Comparison of ENCODE assay signal across 21 cellular contexts in genomic region chr3:130935761-130936160, GRCh38. TPM values are rescaled to one million over a fixed set of nuclear protein-coding genes. Genes with fewer than 3 reads are reported as not detected.
DNase-seq lines count a peak whose midpoint lies in the region; ATAC-seq, FAIRE-seq and TF ChIP-seq lines count a peak whose summit lies in the region.
"Had no signal": no experiment of that assay in that cellular context is flagged by ENCODE, and none has a peak within 500 bp of the region (broad histone marks: within the 10 kb centered on the region; RNA-seq: fewer than 3 reads in every experiment).

No MANE protein-coding gene starts in this region.

- peak; percentile 66 for FAIRE-seq in keratinocyte (lab: Jason Lieb, UNC)
- FAIRE-seq: HepG2 had no signal

- in situ Hi-C loops in mammary epithelial cell (cut with MboI; ENCODE audit: low sequenced_read_pairs in 2 of 2) = no loop called here

- CTCF ChIA-PET in mammary epithelial cell (lab: Charles Lee; ENCODE audit: low non-redundant PET) = no interaction called here

- H3K4me2 ChIP-seq in mammary epithelial cell (ENCODE audit: insufficient read depth, low read depth, low read length) = peak overlapping the region; percentile 20
- H3K4me2 ChIP-seq in keratinocyte (ENCODE audit: control insufficient read depth, extremely low read depth, insufficient read depth, low read depth, low read length) = no peak overlapping the region

- H3K4me3 ChIP-seq in mammary epithelial cell (replicated peaks in 1 of 3; ENCODE audit: insufficient read depth in 1 of 3, low read depth in 2 of 3, low read length in 3 of 3) = no peak overlapping the region
- H3K4me3 ChIP-seq in keratinocyte (ENCODE audit: control insufficient read depth in 2 of 3, extremely low read depth in 1 of 3, insufficient read depth in 2 of 3, low read depth in 1 of 3, low read length in 3 of 3) = no peak overlapping the region
- H3K4me3 ChIP-seq in MG63 = no peak overlapping the region
- H3K4me3 ChIP-seq: coronary artery, HAP-1, left ventricle myocardium inferior, ovary, thoracic aorta had no signal

- no peak overlapping the region for H3K9ac ChIP-seq in mammary epithelial cell (ENCODE audit: insufficient read depth, low read length)
- no peak overlapping the region for H3K9ac ChIP-seq in keratinocyte (ENCODE audit: control insufficient read depth, extremely low read depth, insufficient read depth, low read length)

- H4K20me1 ChIP-seq in mammary epithelial cell (ENCODE audit: insufficient read depth, low read length) (no peaks in the 10 kb centered on the region), keratinocyte (ENCODE audit: control insufficient read depth, extremely low read depth, insufficient read depth, low read length) (no peaks in the 10 kb centered on the region)

- 76% methylated on average over 1 of the region's 1 CpG for WGBS in mammary epithelial cell (ENCODE audit: low coverage, missing lambda C conversion rate)

- no peak for ATAC-seq in HG03159 (IDR thresholded peaks at IDR 0.05; ENCODE audit: unreplicated experiment)
- ATAC-seq: activated CD4-positive, CD25-positive, alpha-beta regulatory T cell treated with anti-CD3 and anti-CD28 coated beads, Interleukin-2, amount 50 U/mL, for 24 hours; activated CD8-positive, alpha-beta memory T cell treated with anti-CD3 and anti-CD28 coated beads, Interleukin-2, amount 10 ng/mL, durations not matched to agents 7 days and 5 days; HepG2 had no signal

- DNase-seq in AG20443 (ENCODE audit: low spot score) (peak; percentile 50), LHCN-M2 (ENCODE audit: low read depth) (peak; percentile 68), mammary epithelial cell (peak; percentile 65), keratinocyte (ENCODE audit: low read depth, low spot score) (no peak), activated gamma-delta T cell (lab: John Stamatoyannopoulos, UW) (no peak), mucosa of gallbladder (ENCODE audit: low spot score) (no peak), MG63 (no peak)
- DNase-seq: activated CD8-positive, alpha-beta memory T cell treated with anti-CD3 and anti-CD28 coated beads, Interleukin-2, amount 10 ng/mL, durations not matched to agents 7 days and 5 days; activated effector memory CD4-positive, alpha-beta T cell treated with Interleukin-2 at 50 U/mL for 16 hours; BE2C; left ventricle myocardium inferior; NCI-H1092 treated with DMSO at 0.1 percent for 48 hours; NCI-H82; ovary; SHP77 treated with DMSO at 0.1 percent for 48 hours had no signal

- H3K36me3 ChIP-seq in mammary epithelial cell (ENCODE audit: insufficient read depth, low read length) (peaks cover 3% of the 10 kb centered on the region), keratinocyte (ENCODE audit: control insufficient read depth in 2 of 2, extremely low read depth in 1 of 2, insufficient read depth in 2 of 2, low read length in 2 of 2) (peaks cover 0 to 3% of the 10 kb centered on the region in 2 experiments), MG63 (peaks cover 17% of the 10 kb centered on the region)
- H3K36me3 ChIP-seq: ovary, thoracic aorta had no signal

- H2AFZ ChIP-seq in mammary epithelial cell (ENCODE audit: low read depth, low read length) (no peak overlapping the region), keratinocyte (ENCODE audit: control insufficient read depth, low read length) (no peak overlapping the region)

- no peaks in the 10 kb centered on the region for H3K9me1 ChIP-seq in keratinocyte (ENCODE audit: control insufficient read depth, extremely low read depth, insufficient read depth, low read length)

- no peak for TF ChIP-seq CTCF in mammary epithelial cell (conservative IDR thresholded peaks at IDR 0.05 in 1 of 2, IDR thresholded peaks at IDR 0.05 in 1 of 2; ENCODE audit: extremely low read depth in 1 of 2, insufficient read depth in 1 of 2, low read depth in 1 of 2, low read length in 2 of 2)
- no peak for TF ChIP-seq CTCF in keratinocyte (optimal IDR thresholded peaks at IDR 0.05 in 1 of 3, IDR thresholded peaks at IDR 0.05 in 1 of 3, conservative IDR thresholded peaks at IDR 0.05 in 1 of 3; ENCODE audit: extremely low read depth in 1 of 3, insufficient read depth in 2 of 3, low read length in 3 of 3)

- no TSS peak for BruUV-seq in mammary epithelial cell (replicated peaks; lab: Mats Ljungman, UMichigan)

- H3K9me3 ChIP-seq in mammary epithelial cell (replicated peaks; ENCODE audit: insufficient read depth, low read length) = no peaks in the 10 kb centered on the region
- H3K9me3 ChIP-seq in keratinocyte (ENCODE audit: control insufficient read depth, low read depth, low read length) = no peaks in the 10 kb centered on the region
- no peaks in the 10 kb centered on the region for H3K9me3 ChIP-seq in MG63
- H3K9me3 ChIP-seq: BE2C, HAP-1, left ventricle myocardium inferior, ovary, thoracic aorta had no signal

- dilution Hi-C loops in mammary epithelial cell (cut with HindIII; ENCODE audit: low sequenced_read_pairs) (no loop called here), keratinocyte (cut with MboI; ENCODE audit: extremely low pct_ligation_motif_present, low sequenced_read_pairs) (no loop called here)

- H3K27ac ChIP-seq in mammary epithelial cell (ENCODE audit: insufficient read depth, low read depth, low read length) (no peak overlapping the region), keratinocyte (ENCODE audit: control insufficient read depth, insufficient read depth, low read length) (no peak overlapping the region)
- H3K27ac ChIP-seq: coronary artery, left ventricle myocardium inferior, ovary, thoracic aorta had no signal

- H3K79me2 ChIP-seq in mammary epithelial cell (ENCODE audit: insufficient read depth, low read length) = peaks cover 4% of the 10 kb centered on the region
- peaks cover 2% of the 10 kb centered on the region for H3K79me2 ChIP-seq in keratinocyte (ENCODE audit: control insufficient read depth, insufficient read depth, low read length)

- no peaks in the 10 kb centered on the region for H3K27me3 ChIP-seq in mammary epithelial cell (ENCODE audit: insufficient read depth, low read length)
- no peaks in the 10 kb centered on the region for H3K27me3 ChIP-seq in keratinocyte (ENCODE audit: control insufficient read depth, extremely low read depth, insufficient read depth, low read length)
- H3K27me3 ChIP-seq in MG63 = no peaks in the 10 kb centered on the region
- H3K27me3 ChIP-seq: BE2C, ovary had no signal

- H3K4me1 ChIP-seq in mammary epithelial cell (ENCODE audit: insufficient read depth, low read length) (peaks cover 10% of the 10 kb centered on the region), keratinocyte (ENCODE audit: control insufficient read depth, extremely low read depth, insufficient read depth, low read length) (peaks cover 8% of the 10 kb centered on the region)

- intact Hi-C loops in mammary epithelial cell (cut with micrococcal nuclease) = no loop called here

RNA-seq across cellular contexts. Expression of gene ATP2C1, which starts 41.9 kb away (rescaled TPM):
- total RNA-seq in LHCN-M2 (2014; rRNA removed) (59.2 and 59.8 TPM in 2 replicates), mammary epithelial cell (100 to 1,000 TPM; 111 to 116 TPM), mucosa of gallbladder (78.9 TPM)
- 32.1 TPM for polyA plus RNA-seq in LHCN-M2 (2012)
- polyA plus RNA-seq in mammary epithelial cell (72.5 TPM), keratinocyte (91.3 to 141 TPM (median 112 TPM) in 3 replicates)
- polyA minus RNA-seq in mammary epithelial cell (93.4 TPM), keratinocyte (32.8 to 260 TPM (median 161 TPM) in 3 replicates)
- polyA plus RNA-seq in keratinocyte (2011; ENCODE audit: low read depth) = 221 TPM
- polyA plus RNA-seq in keratinocyte (2011; cell fraction: cytosol; rRNA removed) = 52.1 and 106 TPM in 2 replicates
- polyA plus RNA-seq in keratinocyte (2011; cell fraction: nucleus; rRNA removed) = 149 and 200 TPM in 2 replicates
- polyA plus RNA-seq in keratinocyte (2012; ENCODE audit: low replicate concordance) = 64.0 and 75.1 TPM in 2 replicates
- polyA minus RNA-seq in keratinocyte (2011; cell fraction: cytosol; rRNA and poly(A)+ RNA removed) = 85.2 TPM
- 143 and 252 TPM in 2 replicates for polyA minus RNA-seq in keratinocyte (2011; cell fraction: nucleus; rRNA and poly(A)+ RNA removed)
- total RNA-seq in MG63 (2014; rRNA removed; shearing (Covaris generic); ENCODE audit: low replicate concordance) = 31.0 and 57.3 TPM in 2 replicates

Comparison
In these comparisons a context has a peak if more than half of its experiments do, and no peak if none do; other contexts are left out.
1. DNase-seq: peak in AG20443 (single experiment), LHCN-M2 (single experiment) and mammary epithelial cell (single experiment); none in keratinocyte (single experiment), activated gamma-delta T cell (single experiment), mucosa of gallbladder (single experiment) and MG63 (single experiment).